Comparison of ENCODE assay signal across 23 cellular contexts in the genomic region with DNA sequence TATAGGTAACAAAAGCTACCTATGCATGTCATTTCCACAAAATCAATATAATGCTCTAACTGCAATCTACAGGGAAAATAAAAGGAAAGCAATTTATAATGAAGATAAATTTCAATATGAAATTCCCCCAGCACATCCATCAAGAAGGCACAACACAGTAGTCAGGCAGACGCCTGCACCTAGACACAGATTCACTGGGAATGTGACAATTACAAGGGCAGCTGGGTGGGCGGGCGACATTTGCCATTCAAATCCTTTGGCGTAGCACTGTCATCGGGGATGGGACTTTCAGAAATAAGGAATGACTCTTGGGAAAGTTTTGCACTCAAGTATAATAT.
DNase-seq lines count a peak whose midpoint lies in the region; ATAC-seq, FAIRE-seq and TF ChIP-seq lines count a peak whose summit lies in the region.
"Had no signal": no experiment of that assay in that cellular context is flagged by ENCODE, and none has a peak within 500 bp of the region (broad histone marks: within the 10 kb centered on the region; RNA-seq: fewer than 3 reads in every experiment).

No MANE protein-coding gene starts in this region.

- peaks cover 5% of the 10 kb centered on the region for H3K27me3 Mint-ChIP-seq in glutamatergic neuron (ENCODE audit: unreplicated experiment)
- H3K27me3 Mint-ChIP-seq: activated CD4-positive, alpha-beta memory T cell treated with anti-CD3 and anti-CD28 coated beads, Interleukin-2, amount 10 ng/mL, durations not matched to agents 7 days and 5 days; naive B cell had no signal

- peak overlapping the region; percentile 69; the same call in 1 of the 2 replicates for H2AFZ ChIP-seq in OCI-LY3 (ENCODE audit: low read depth, low read length)

- peaks cover 13% of the 10 kb centered on the region for H3K4me1 Mint-ChIP-seq in glutamatergic neuron (ENCODE audit: low read depth, unreplicated experiment)

- H3K27me3 ChIP-seq in heart right ventricle (no peaks in the 10 kb centered on the region), OCI-LY3 (ENCODE audit: low read depth, low read length) (peaks cover 3% of the 10 kb centered on the region)
- H3K27me3 ChIP-seq: esophagus squamous epithelium, stomach had no signal

- DNase-seq in Right ventricle myocardium superior (peak; percentile 26), heart right ventricle (no peak), glutamatergic neuron (no peak), DMS79 (lab: John Stamatoyannopoulos, UW) (no peak), posterior vena cava (ENCODE audit: low spot score) (no peak), GM12891 (ENCODE audit: insufficient read length, low spot score) (no peak)
- DNase-seq: amniotic stem cell, cerebellar nuclear complex, NCI-H1417 treated with DMSO at 0.1 percent for 48 hours had no signal

- H3K27ac ChIP-seq in heart right ventricle: no peak overlapping the region
- no peak overlapping the region for H3K27ac ChIP-seq in OCI-LY3 (ENCODE audit: low read length)
- H3K27ac ChIP-seq: A549, brain microvascular endothelial cell, esophagus squamous epithelium, stomach had no signal

- TF ChIP-seq POLR2A in GM12891 (IDR thresholded peaks at IDR 0.05; ENCODE audit: low read depth, low read length): no peak

- peaks cover 0 to 2% (median 0%) of the 10 kb centered on the region in 9 donors for H3K36me3 ChIP-seq in heart right ventricle
- H3K36me3 ChIP-seq in OCI-LY3 (replicated peaks; ENCODE audit: low read depth, low read length): no peaks in the 10 kb centered on the region
- H3K36me3 ChIP-seq: brain microvascular endothelial cell, HAP-1 had no signal

- no peak for TF ChIP-seq CTCF in heart right ventricle (IDR thresholded peaks at IDR 0.05)
- TF ChIP-seq CTCF in OCI-LY3 (IDR thresholded peaks at IDR 0.05; ENCODE audit: low read depth, low read length): no peak
- TF ChIP-seq CTCF in glutamatergic neuron (IDR thresholded peaks at IDR 0.05; ENCODE audit: partially characterized antibody, unreplicated experiment): no peak

- H3K79me2 ChIP-seq in OCI-LY3 (ENCODE audit: low read length): no peaks in the 10 kb centered on the region

- 90 to 93% methylated on average over 5 of the region's 5 CpGs for WGBS in heart right ventricle, 2 donors

- peak overlapping the region; percentile 51 for H3K4me2 ChIP-seq in OCI-LY3 (ENCODE audit: low read length)
- H3K4me2 ChIP-seq: A549, SK-N-SH had no signal

- H3K4me3 ChIP-seq in heart right ventricle (no peak overlapping the region), OCI-LY3 (ENCODE audit: low read length) (peak overlapping the region; percentile 51)
- H3K4me3 ChIP-seq: A549, esophagus squamous epithelium, GM12878, HAP-1, stomach had no signal

- H3K4me3 Mint-ChIP-seq in glutamatergic neuron (ENCODE audit: unreplicated experiment): peak overlapping the region; percentile 11
- H3K4me3 Mint-ChIP-seq: activated CD4-positive, alpha-beta memory T cell treated with anti-CD3 and anti-CD28 coated beads, Interleukin-2, amount 10 ng/mL, durations not matched to agents 7 days and 5 days; activated naive CD4-positive, alpha-beta T cell treated with anti-CD3 and anti-CD28 coated beads, Interleukin-2, amount 10 ng/mL, durations not matched to agents 7 days and 5 days; T-helper 1 cell treated with Interleukin-12 subunit alpha and Interleukin-12 subunit beta and Interleukin-4 antibody, amounts not matched to agents 30 μg/mL and 1 μg/mL, for 36 hours had no signal

- H3K36me3 Mint-ChIP-seq in glutamatergic neuron (ENCODE audit: unreplicated experiment): peaks cover 5% of the 10 kb centered on the region
- H3K36me3 Mint-ChIP-seq: naive B cell had no signal

- peak overlapping the region; percentile 30 for H3K27ac Mint-ChIP-seq in glutamatergic neuron (ENCODE audit: unreplicated experiment)

- H3K4me1 ChIP-seq in heart right ventricle: peaks cover 0 to 40% (median 5%) of the 10 kb centered on the region in 9 donors
- H3K4me1 ChIP-seq in OCI-LY3 (ENCODE audit: low read length): peaks cover 32% of the 10 kb centered on the region
- H3K4me1 ChIP-seq: A549 had no signal

- intact Hi-C loops in Right ventricle myocardium superior (cut with DNase I): no loop called here
- intact Hi-C loops in heart right ventricle (cut with DNase I): loop anchor here in 8 of 10 donors (2.0 to 10.0 kb wide), 6 partner anchors 57 to 897 kb away; partner anchors contain the start of gene SULF2 (in 1 of the 8)
- intact Hi-C loops in posterior vena cava (cut with DNase I): loop anchor here in 1 of 2 donors (10.0 kb wide), 1 partner anchor 60 kb away; the partner anchor contains the start of gene SULF2

- H3K9me3 ChIP-seq in heart right ventricle (no peaks in the 10 kb centered on the region), OCI-LY3 (ENCODE audit: insufficient read depth, low read length) (no peaks in the 10 kb centered on the region)
- H3K9me3 ChIP-seq: A549, esophagus squamous epithelium, HAP-1, SK-N-SH, stomach had no signal

- H3K9me3 Mint-ChIP-seq in glutamatergic neuron (ENCODE audit: unreplicated experiment): peaks cover 5% of the 10 kb centered on the region
- H3K9me3 Mint-ChIP-seq: activated CD4-positive, alpha-beta memory T cell treated with anti-CD3 and anti-CD28 coated beads, Interleukin-2, amount 10 ng/mL, durations not matched to agents 7 days and 5 days; activated naive CD4-positive, alpha-beta T cell treated with anti-CD3 and anti-CD28 coated beads, Interleukin-2, amount 10 ng/mL, durations not matched to agents 7 days and 5 days; CD4-positive, CD25-positive, alpha-beta regulatory T cell; naive B cell; T-helper 1 cell treated with Interleukin-12 subunit alpha and Interleukin-12 subunit beta and Interleukin-4 antibody, amounts not matched to agents 30 μg/mL and 1 μg/mL, for 36 hours had no signal

- ATAC-seq in Right ventricle myocardium superior (ENCODE audit: poor library complexity) (no peak), heart right ventricle (no peak), GM21447 (IDR thresholded peaks at IDR 0.05; ENCODE audit: unreplicated experiment) (no peak)

- H4K20me1 ChIP-seq in OCI-LY3 (ENCODE audit: insufficient read depth, low read length): no peaks in the 10 kb centered on the region

- H3K9ac ChIP-seq in OCI-LY3 (ENCODE audit: low read length): no peak overlapping the region
- H3K9ac ChIP-seq: SK-N-SH had no signal

- FAIRE-seq in GM12891 (lab: Jason Lieb, UNC): no peak
- FAIRE-seq: A549 had no signal

TF ChIP-seq in GM12891, 5 proteins besides CTCF, POLR2A, EP300 and RAD21:
- TF ChIP-seq TAF1 (IDR thresholded peaks at IDR 0.05; ENCODE audit: low read depth, low read length) (no peak), SPI1 (IDR thresholded peaks at IDR 0.05; ENCODE audit: low read depth, low read length) (no peak), POLR2AphosphoS5 (IDR thresholded peaks at IDR 0.05; ENCODE audit: low read depth, low read length) (no peak)
